ENCODE assay signal across 8 cellular contexts in the genomic region with DNA sequence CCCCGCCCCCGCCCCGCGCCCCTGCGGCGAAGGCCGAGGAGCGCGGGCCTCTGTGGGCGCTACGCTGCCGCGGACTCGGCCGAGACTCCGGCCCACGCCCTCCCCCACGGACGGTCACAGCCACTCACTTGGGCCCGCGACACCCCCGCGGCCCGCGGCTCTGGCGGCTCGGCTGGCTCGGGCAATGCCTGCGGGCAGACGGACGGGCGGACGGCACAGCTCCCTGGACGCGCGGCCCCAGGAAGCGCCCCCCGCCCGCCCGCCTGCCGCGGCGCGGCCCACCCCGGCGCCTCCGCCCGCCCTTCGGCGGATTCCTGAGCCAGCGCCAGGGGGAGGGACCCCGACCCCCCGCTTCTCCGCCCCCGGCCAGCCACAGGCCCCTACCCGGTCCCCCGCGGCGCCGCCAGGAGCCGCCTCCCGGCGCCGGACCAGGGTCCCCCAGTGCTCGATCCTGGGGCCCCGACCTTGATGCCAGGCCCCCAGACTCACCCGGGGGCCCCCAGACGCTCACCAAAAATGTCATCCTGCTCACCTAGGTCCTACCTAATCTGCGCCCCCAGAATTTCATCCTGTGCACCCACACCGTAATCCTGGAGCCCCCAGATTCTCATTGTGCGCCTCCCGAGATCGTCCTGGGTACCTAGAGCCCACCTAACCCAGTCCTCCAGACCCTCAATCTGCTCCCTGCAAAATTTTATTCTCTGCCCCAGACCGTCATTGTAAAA. TPM values are rescaled to one million over a fixed set of nuclear protein-coding genes. Genes with fewer than 3 reads are reported as not detected.
DNase-seq lines count a peak whose midpoint lies in the region; ATAC-seq and TF ChIP-seq lines count a peak whose summit lies in the region.

A gene (minus strand): TSS at position 246 of the 725 bp plus-strand sequence. CDS start 446 bp downstream, outside the sequence.

- peak within 1 kb of the TSS; percentile 96 for H3K4me3 Mint-ChIP-seq in mesothelial cell of epicardium

- H3K9me3 ChIP-seq in BE2C: no peaks in the 10 kb centered on the region
- H3K9me3 ChIP-seq in ectodermal cell (ENCODE audit: control insufficient read depth, low read length): no peaks in the 10 kb centered on the region
- H3K9me3 ChIP-seq in uterus: no peaks in the 10 kb centered on the region

- no peaks in the 10 kb centered on the region for H3K9me3 Mint-ChIP-seq in mesothelial cell of epicardium

- 1 to 2% methylated on average over 74 of the region's 74 CpGs for WGBS in ectodermal cell, 2 experiments

- H3K27me3 Mint-ChIP-seq in mesothelial cell of epicardium (ENCODE audit: low read depth): no peaks in the 10 kb centered on the region

- H3K27ac ChIP-seq in ectodermal cell (ENCODE audit: insufficient read depth, low read depth, low read length, poor library complexity, severe bottlenecking) (no peak within 1 kb of the TSS), uterus (peak within 1 kb of the TSS; percentile 84 to 96)

- H3K4me1 Mint-ChIP-seq in mesothelial cell of epicardium: peaks cover 20% of the 10 kb centered on the region

- intact Hi-C loops in uterus (cut with DNase I; ENCODE audit: low total_unique reads): no loop called here

- no peak for TF ChIP-seq CTCF in BE2C (IDR thresholded peaks at IDR 0.05; ENCODE audit: low read depth, low read length)
- TF ChIP-seq CTCF in NB4 (IDR thresholded peaks at IDR 0.05; ENCODE audit: low read depth, low read length): no peak
- no peak for TF ChIP-seq CTCF in mesothelial cell of epicardium (IDR thresholded peaks at IDR 0.05; ENCODE audit: unreplicated experiment)
- TF ChIP-seq CTCF in uterus (IDR thresholded peaks at IDR 0.05): no peak

- peak within 1 kb of the TSS; percentile 97 for H3K27ac Mint-ChIP-seq in mesothelial cell of epicardium

- peaks cover 13% of the 10 kb centered on the region for H3K4me1 ChIP-seq in BE2C
- peaks cover 4% of the 10 kb centered on the region for H3K4me1 ChIP-seq in ectodermal cell (ENCODE audit: control insufficient read depth, insufficient read depth, low read length)
- H3K4me1 ChIP-seq in uterus: peaks cover 0 to 8% of the 10 kb centered on the region in 2 donors

- no peaks in the 10 kb centered on the region for H3K27me3 ChIP-seq in BE2C
- peaks cover 19% of the 10 kb centered on the region for H3K27me3 ChIP-seq in ectodermal cell (ENCODE audit: control insufficient read depth, insufficient read depth, low read length, poor library complexity, severe bottlenecking)
- no peaks in the 10 kb centered on the region for H3K27me3 ChIP-seq in uterus

- H3K36me3 ChIP-seq in BE2C (no peaks in the 10 kb centered on the region), ectodermal cell (ENCODE audit: control insufficient read depth, insufficient read depth, low read length) (no peaks in the 10 kb centered on the region), uterus (no peaks in the 10 kb centered on the region)

- DNase-seq in BE2C (no peak), NB4 (ENCODE audit: low read depth) (peak; percentile 62), mesothelial cell of epicardium (ENCODE audit: low spot score in 2 of 2, unreplicated experiment in 2 of 2) (peak; percentile 64 to 75), uterus (peak; percentile 62 to 81), NCI-H446 treated with DMSO at 0.1 percent for 48 hours (lab: John Stamatoyannopoulos, UW) (no peak), activated gamma-delta T cell (lab: John Stamatoyannopoulos, UW) (no peak)

- H3K4me3 ChIP-seq in BE2C (ENCODE audit: low read depth, low read length) (peak within 1 kb of the TSS; percentile 59), NB4 (ENCODE audit: low read depth, low read length) (peak within 1 kb of the TSS; percentile 62), ectodermal cell (ENCODE audit: insufficient read depth, low read depth, low read length) (peak within 1 kb of the TSS; percentile 44), uterus (peak within 1 kb of the TSS; percentile 46 to 73)

- H3K36me3 Mint-ChIP-seq in mesothelial cell of epicardium: peaks cover 6% of the 10 kb centered on the region

- no peak for ATAC-seq in HG03354 (IDR thresholded peaks at IDR 0.05; ENCODE audit: poor library complexity, severe bottlenecking, unreplicated experiment)

- TF ChIP-seq POLR2A in NB4 (IDR thresholded peaks at IDR 0.05; ENCODE audit: extremely low read depth, insufficient read length) (peak; percentile 18), uterus (IDR thresholded peaks at IDR 0.05) (peak in 1 of 2 donors; percentile 53)

RNA-seq across cellular contexts. Expression of the gene that starts here (rescaled TPM):
- 95.6 TPM for polyA plus RNA-seq in BE2C (2012; ENCODE audit: insufficient read depth, insufficient read length, low read depth)
- 25.8 TPM for polyA plus RNA-seq in ectodermal cell (2013, experiment 1 of 4)
- polyA plus RNA-seq in ectodermal cell (2013, experiment 2 of 4): 26.8 TPM
- 26.6 TPM for polyA plus RNA-seq in ectodermal cell (2013, experiment 3 of 4)
- polyA plus RNA-seq in ectodermal cell (2013, experiment 4 of 4): 32.7 TPM
- total RNA-seq in mesothelial cell of epicardium: 203 to 216 TPM (median 211 TPM) in 3 replicates
- total RNA-seq in uterus: 100 to 1,000 TPM in 1 of 4 donors, 10 to 100 TPM in 3; 56.1 to 165 (median 87.3) TPM

Comparison
In these comparisons a context has a peak if more than half of its experiments do, and no peak if none do; other contexts are left out.
1. DNase-seq: peak in NB4 (single experiment), mesothelial cell of epicardium (2 of 2) and uterus (2 of 2); none in BE2C (single experiment), NCI-H446 treated with DMSO at 0.1 percent for 48 hours (single experiment) and activated gamma-delta T cell (single experiment).
2. Peak in every context shown above with its lines, with median percentiles within 50 percentile points of each other: H3K4me3 ChIP-seq.